ENCODE assay signal across 1 cellular context in the genomic region with DNA sequence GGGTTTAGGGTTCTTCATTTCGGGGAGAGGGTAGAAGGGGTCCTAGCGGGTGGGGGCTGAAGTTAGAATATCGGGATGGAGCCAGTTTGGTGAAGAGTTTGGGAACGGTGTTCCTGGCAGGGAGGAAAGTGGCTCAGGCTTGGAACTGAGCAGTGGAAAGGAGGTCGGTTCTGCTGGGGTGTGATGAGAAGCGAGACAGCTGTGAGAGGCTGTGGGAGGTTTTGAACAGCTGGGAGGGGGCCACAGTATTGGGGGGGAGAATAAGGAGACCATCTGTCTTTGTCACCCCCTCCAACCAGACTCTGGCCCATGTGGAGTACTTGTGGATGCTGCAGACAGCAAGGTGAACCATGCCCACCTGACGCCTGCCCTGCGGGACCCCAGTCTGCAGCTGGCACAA.
TF ChIP-seq lines count a peak whose summit lies in the region.

No MANE protein-coding gene starts in this region.

TF ChIP-seq in HepG2, 621 proteins besides CTCF, POLR2A, EP300 and RAD21 (continued from another document):
- TF ChIP-seq, protein P1, sequence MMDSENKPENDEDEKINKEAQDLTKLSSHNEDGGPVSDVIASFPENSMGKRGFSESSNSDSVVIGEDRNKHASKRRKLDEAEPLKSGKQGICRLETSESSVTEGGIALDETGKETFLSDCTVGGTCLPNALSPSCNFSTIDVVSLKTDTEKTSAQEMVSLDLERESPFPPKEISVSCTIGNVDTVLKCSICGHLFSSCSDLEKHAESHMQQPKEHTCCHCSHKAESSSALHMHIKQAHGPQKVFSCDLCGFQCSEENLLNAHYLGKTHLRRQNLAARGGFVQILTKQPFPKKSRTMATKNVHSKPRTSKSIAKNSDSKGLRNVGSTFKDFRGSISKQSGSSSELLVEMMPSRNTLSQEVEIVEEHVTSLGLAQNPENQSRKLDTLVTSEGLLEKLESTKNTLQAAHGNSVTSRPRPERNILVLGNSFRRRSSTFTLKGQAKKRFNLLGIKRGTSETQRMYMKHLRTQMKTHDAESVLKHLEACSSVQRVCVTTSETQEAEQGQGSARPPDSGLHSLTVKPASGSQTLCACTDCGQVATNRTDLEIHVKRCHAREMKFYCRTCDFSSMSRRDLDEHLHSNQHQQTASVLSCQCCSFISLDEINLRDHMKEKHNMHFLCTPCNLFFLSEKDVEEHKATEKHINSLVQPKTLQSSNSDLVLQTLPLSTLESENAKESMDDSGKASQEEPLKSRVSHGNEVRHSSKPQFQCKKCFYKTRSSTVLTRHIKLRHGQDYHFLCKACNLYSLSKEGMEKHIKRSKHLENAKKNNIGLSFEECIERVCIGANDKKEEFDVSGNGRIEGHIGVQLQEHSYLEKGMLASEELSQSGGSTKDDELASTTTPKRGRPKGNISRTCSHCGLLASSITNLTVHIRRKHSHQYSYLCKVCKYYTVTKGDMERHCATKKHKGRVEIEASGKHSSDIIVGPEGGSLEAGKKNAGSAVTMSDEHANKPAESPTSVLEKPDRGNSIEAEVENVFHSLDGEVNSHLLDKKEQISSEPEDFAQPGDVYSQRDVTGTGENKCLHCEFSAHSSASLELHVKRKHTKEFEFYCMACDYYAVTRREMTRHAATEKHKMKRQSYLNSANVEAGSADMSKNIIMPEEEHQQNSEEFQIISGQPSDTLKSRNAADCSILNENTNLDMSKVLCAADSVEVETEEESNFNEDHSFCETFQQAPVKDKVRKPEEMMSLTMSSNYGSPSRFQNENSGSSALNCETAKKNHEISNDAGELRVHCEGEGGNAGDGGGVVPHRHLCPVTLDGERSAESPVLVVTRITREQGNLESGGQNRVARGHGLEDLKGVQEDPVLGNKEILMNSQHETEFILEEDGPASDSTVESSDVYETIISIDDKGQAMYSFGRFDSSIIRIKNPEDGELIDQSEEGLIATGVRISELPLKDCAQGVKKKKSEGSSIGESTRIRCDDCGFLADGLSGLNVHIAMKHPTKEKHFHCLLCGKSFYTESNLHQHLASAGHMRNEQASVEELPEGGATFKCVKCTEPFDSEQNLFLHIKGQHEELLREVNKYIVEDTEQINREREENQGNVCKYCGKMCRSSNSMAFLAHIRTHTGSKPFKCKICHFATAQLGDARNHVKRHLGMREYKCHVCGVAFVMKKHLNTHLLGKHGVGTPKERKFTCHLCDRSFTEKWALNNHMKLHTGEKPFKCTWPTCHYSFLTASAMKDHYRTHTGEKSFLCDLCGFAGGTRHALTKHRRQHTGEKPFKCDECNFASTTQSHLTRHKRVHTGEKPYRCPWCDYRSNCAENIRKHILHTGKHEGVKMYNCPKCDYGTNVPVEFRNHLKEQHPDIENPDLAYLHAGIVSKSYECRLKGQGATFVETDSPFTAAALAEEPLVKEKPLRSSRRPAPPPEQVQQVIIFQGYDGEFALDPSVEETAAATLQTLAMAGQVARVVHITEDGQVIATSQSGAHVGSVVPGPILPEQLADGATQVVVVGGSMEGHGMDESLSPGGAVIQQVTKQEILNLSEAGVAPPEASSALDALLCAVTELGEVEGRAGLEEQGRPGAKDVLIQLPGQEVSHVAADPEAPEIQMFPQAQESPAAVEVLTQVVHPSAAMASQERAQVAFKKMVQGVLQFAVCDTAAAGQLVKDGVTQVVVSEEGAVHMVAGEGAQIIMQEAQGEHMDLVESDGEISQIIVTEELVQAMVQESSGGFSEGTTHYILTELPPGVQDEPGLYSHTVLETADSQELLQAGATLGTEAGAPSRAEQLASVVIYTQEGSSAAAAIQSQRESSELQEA (CRISPR knock-in tag; IDR thresholded peaks at IDR 0.05; ENCODE audit: not compliant biosample characterization): no peak
- TF ChIP-seq SALL1 (CRISPR knock-in tag; IDR thresholded peaks at IDR 0.05) (no peak), ZNF652 (CRISPR knock-in tag; IDR thresholded peaks at IDR 0.05; ENCODE audit: borderline replicate concordance, low read depth) (no peak)
- TF ChIP-seq, protein P2, sequence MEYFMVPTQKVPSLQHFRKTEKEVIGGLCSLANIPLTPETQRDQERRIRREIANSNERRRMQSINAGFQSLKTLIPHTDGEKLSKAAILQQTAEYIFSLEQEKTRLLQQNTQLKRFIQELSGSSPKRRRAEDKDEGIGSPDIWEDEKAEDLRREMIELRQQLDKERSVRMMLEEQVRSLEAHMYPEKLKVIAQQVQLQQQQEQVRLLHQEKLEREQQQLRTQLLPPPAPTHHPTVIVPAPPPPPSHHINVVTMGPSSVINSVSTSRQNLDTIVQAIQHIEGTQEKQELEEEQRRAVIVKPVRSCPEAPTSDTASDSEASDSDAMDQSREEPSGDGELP (IDR thresholded peaks at IDR 0.05; ENCODE audit: borderline replicate concordance, low read depth): no peak
- TF ChIP-seq, protein P3, sequence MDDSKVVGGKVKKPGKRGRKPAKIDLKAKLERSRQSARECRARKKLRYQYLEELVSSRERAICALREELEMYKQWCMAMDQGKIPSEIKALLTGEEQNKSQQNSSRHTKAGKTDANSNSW (CRISPR knock-in tag; IDR thresholded peaks at IDR 0.05; ENCODE audit: borderline replicate concordance): no peak
- TF ChIP-seq, protein P4, sequence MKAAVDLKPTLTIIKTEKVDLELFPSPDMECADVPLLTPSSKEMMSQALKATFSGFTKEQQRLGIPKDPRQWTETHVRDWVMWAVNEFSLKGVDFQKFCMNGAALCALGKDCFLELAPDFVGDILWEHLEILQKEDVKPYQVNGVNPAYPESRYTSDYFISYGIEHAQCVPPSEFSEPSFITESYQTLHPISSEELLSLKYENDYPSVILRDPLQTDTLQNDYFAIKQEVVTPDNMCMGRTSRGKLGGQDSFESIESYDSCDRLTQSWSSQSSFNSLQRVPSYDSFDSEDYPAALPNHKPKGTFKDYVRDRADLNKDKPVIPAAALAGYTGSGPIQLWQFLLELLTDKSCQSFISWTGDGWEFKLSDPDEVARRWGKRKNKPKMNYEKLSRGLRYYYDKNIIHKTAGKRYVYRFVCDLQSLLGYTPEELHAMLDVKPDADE (CRISPR knock-in tag; IDR thresholded peaks at IDR 0.05): no peak
